In genomic region chr13:44218501-44219240, GRCh38 we compare ENCODE assay signal across 10 cellular contexts.
DNase-seq lines count a peak whose midpoint lies in the region; ATAC-seq and TF ChIP-seq lines count a peak whose summit lies in the region.
"Had no signal": no experiment of that assay in that cellular context is flagged by ENCODE, and none has a peak within 500 bp of the region (broad histone marks: within the 10 kb centered on the region; RNA-seq: fewer than 3 reads in every experiment).

No MANE protein-coding gene starts in this region.

- peaks cover 20% of the 10 kb centered on the region for H3K4me1 Mint-ChIP-seq in MCF 10A (ENCODE audit: insufficient read depth, unreplicated experiment)
- peaks cover 24% of the 10 kb centered on the region for H3K4me1 Mint-ChIP-seq in chondrocyte (ENCODE audit: low read depth)

- H3K36me3 Mint-ChIP-seq in MCF 10A (ENCODE audit: insufficient read depth, unreplicated experiment) (no peaks in the 10 kb centered on the region), chondrocyte (ENCODE audit: low read depth) (no peaks in the 10 kb centered on the region)
- H3K36me3 Mint-ChIP-seq: naive thymus-derived CD8-positive, alpha-beta T cell had no signal

- no peaks in the 10 kb centered on the region for H3K27me3 Mint-ChIP-seq in MCF 10A (ENCODE audit: insufficient read depth, unreplicated experiment)
- H3K27me3 Mint-ChIP-seq in chondrocyte (ENCODE audit: low read depth), result no peaks in the 10 kb centered on the region

- no peaks in the 10 kb centered on the region for H3K9me2 ChIP-seq in SK-N-SH

- in situ Hi-C loops in mammary epithelial cell (cut with MboI; ENCODE audit: low sequenced_read_pairs in 2 of 2), result no loop called here

- no peaks in the 10 kb centered on the region for H3K36me3 ChIP-seq in mammary epithelial cell (ENCODE audit: insufficient read depth, low read length)
- no peaks in the 10 kb centered on the region for H3K36me3 ChIP-seq in SK-N-SH (replicated peaks in 1 of 2; ENCODE audit: control insufficient read depth in 1 of 2, insufficient read depth in 2 of 2, low read length in 1 of 2)

- TF ChIP-seq CTCF in MCF 10A (IDR thresholded peaks at IDR 0.05; ENCODE audit: unreplicated experiment) (no peak), mammary epithelial cell (conservative IDR thresholded peaks at IDR 0.05 in 1 of 2, IDR thresholded peaks at IDR 0.05 in 1 of 2; ENCODE audit: extremely low read depth in 1 of 2, insufficient read depth in 1 of 2, low read depth in 1 of 2, low read length in 2 of 2) (no peak), chondrocyte (IDR thresholded peaks at IDR 0.05) (no peak), SK-N-SH (IDR thresholded peaks at IDR 0.05) (no peak), GM10248 (IDR thresholded peaks at IDR 0.05; ENCODE audit: control extremely low read depth, extremely low read depth, low read depth, missing control alignments) (no peak)

- CTCF ChIA-PET in MCF 10A (lab: Yijun Ruan, JAX) (interaction anchor here (0.6 to 1.5 kb wide), 4 partner anchors 9 to 122 kb away, joined by 3 to 4 read pairs (median 4); no protein-coding TSS in a partner anchor), mammary epithelial cell (lab: Charles Lee; ENCODE audit: low non-redundant PET) (no interaction called here), SK-N-SH (lab: Yijun Ruan, JAX) (interaction anchor here (0.6 to 1.1 kb wide), 3 partner anchors 9 to 45 kb away, joined by 3 read pairs; no protein-coding TSS in a partner anchor), GM10248 (lab: Yijun Ruan, JAX) (interaction anchor here (1.0 kb wide), 1 partner anchor 30 kb away, joined by 3 read pairs; no protein-coding TSS in a partner anchor)

- no peak overlapping the region for H3K4me3 Mint-ChIP-seq in MCF 10A (ENCODE audit: unreplicated experiment)
- H3K4me3 Mint-ChIP-seq in chondrocyte (ENCODE audit: unreplicated experiment), result no peak overlapping the region
- H3K4me3 Mint-ChIP-seq: naive thymus-derived CD8-positive, alpha-beta T cell had no signal

- no peak for TF ChIP-seq RAD21 in SK-N-SH (IDR thresholded peaks at IDR 0.05; ENCODE audit: low read length)

- H2AFZ ChIP-seq in mammary epithelial cell (ENCODE audit: low read depth, low read length), result no peak overlapping the region
- no peak overlapping the region for H2AFZ ChIP-seq in SK-N-SH (ENCODE audit: low read depth)

- no peak overlapping the region for H3K27ac Mint-ChIP-seq in MCF 10A (ENCODE audit: low read depth, unreplicated experiment)
- peak overlapping the region; percentile 93 for H3K27ac Mint-ChIP-seq in chondrocyte (ENCODE audit: unreplicated experiment)
- H3K27ac Mint-ChIP-seq: naive thymus-derived CD8-positive, alpha-beta T cell had no signal

- no peak overlapping the region for H3K4me3 ChIP-seq in mammary epithelial cell (replicated peaks in 1 of 3; ENCODE audit: insufficient read depth in 1 of 3, low read depth in 2 of 3, low read length in 3 of 3)
- H3K4me3 ChIP-seq in SK-N-SH (ENCODE audit: low read depth in 2 of 2, low read length in 1 of 2), result no peak overlapping the region

- DNase-seq in MCF 10A (ENCODE audit: unreplicated experiment) (peak; percentile 82), mammary epithelial cell (no peak), chondrocyte (ENCODE audit: low spot score) (no peak), midbrain (lab: John Stamatoyannopoulos, UW) (peak; percentile 70), SK-N-SH (no peak), GM10248 (ENCODE audit: extremely low spot score) (no peak)
- DNase-seq: GOT3; naive thymus-derived CD8-positive, alpha-beta T cell had no signal

- intact Hi-C loops in MCF 10A (cut with micrococcal nuclease), result no loop called here
- intact Hi-C loops in mammary epithelial cell (cut with micrococcal nuclease), result no loop called here

- H3K27me3 ChIP-seq in mammary epithelial cell (ENCODE audit: insufficient read depth, low read length) (no peaks in the 10 kb centered on the region), SK-N-SH (ENCODE audit: insufficient read depth) (no peaks in the 10 kb centered on the region)

- BruUV-seq in MCF 10A (replicated peaks; lab: Mats Ljungman, UMichigan), result no TSS peak
- no TSS peak for BruUV-seq in mammary epithelial cell (replicated peaks; lab: Mats Ljungman, UMichigan)

- peaks cover 3% of the 10 kb centered on the region for H3F3A ChIP-seq in SK-N-SH (replicated peaks; ENCODE audit: insufficient read depth)

- H3K79me2 ChIP-seq in mammary epithelial cell (ENCODE audit: insufficient read depth, low read length), result no peaks in the 10 kb centered on the region
- no peaks in the 10 kb centered on the region for H3K79me2 ChIP-seq in SK-N-SH (ENCODE audit: insufficient read depth)

- POLR2A ChIA-PET in MCF 10A (lab: Yijun Ruan, JAX), result interaction anchor here (0.6 to 1.4 kb wide), 4 partner anchors 9 to 216 kb away, joined by 3 to 5 read pairs (median 3); no protein-coding TSS in a partner anchor
- POLR2A ChIA-PET in SK-N-SH (lab: Yijun Ruan, JAX), result no interaction called here
- POLR2A ChIA-PET in GM10248 (lab: Yijun Ruan, JAX), result no interaction called here

- H4K20me1 ChIP-seq in mammary epithelial cell (ENCODE audit: insufficient read depth, low read length), result no peaks in the 10 kb centered on the region
- H4K20me1 ChIP-seq in SK-N-SH (ENCODE audit: insufficient read depth), result no peaks in the 10 kb centered on the region

- 89% methylated on average over 10 of the region's 10 CpGs for WGBS in mammary epithelial cell (ENCODE audit: low coverage, missing lambda C conversion rate)
- 91% methylated on average over 10 of the region's 10 CpGs for WGBS in SK-N-SH (ENCODE audit: low lambda C conversion rate)

- H3K9me3 Mint-ChIP-seq in MCF 10A (ENCODE audit: unreplicated experiment), result no peaks in the 10 kb centered on the region
- H3K9me3 Mint-ChIP-seq in chondrocyte (ENCODE audit: low read depth), result peaks cover 4% of the 10 kb centered on the region
- H3K9me3 Mint-ChIP-seq: naive thymus-derived CD8-positive, alpha-beta T cell had no signal

- no peaks in the 10 kb centered on the region for H3K4me1 ChIP-seq in mammary epithelial cell (ENCODE audit: insufficient read depth, low read length)
- H3K4me1 ChIP-seq in SK-N-SH (ENCODE audit: control insufficient read depth in 1 of 2, insufficient read depth in 2 of 2, low read depth in 1 of 2, low read length in 1 of 2), result peaks cover 0 to 3% of the 10 kb centered on the region in 2 experiments; a peak in 1 of 4 replicates

- H3K9me3 ChIP-seq in mammary epithelial cell (replicated peaks; ENCODE audit: insufficient read depth, low read length) (no peaks in the 10 kb centered on the region), SK-N-SH (no peaks in the 10 kb centered on the region)

- H3K27ac ChIP-seq in mammary epithelial cell (ENCODE audit: insufficient read depth, low read depth, low read length), result no peak overlapping the region
- H3K27ac ChIP-seq in SK-N-SH (ENCODE audit: low read depth in 2 of 2, low read length in 1 of 2), result no peak overlapping the region

- dilution Hi-C loops in mammary epithelial cell (cut with HindIII; ENCODE audit: low sequenced_read_pairs), result no loop called here

- no peak overlapping the region for H3K4me2 ChIP-seq in mammary epithelial cell (ENCODE audit: insufficient read depth, low read depth, low read length)
- no peak overlapping the region for H3K4me2 ChIP-seq in SK-N-SH

- TF ChIP-seq EP300 in SK-N-SH (IDR thresholded peaks at IDR 0.05; ENCODE audit: borderline replicate concordance in 1 of 2, low read depth in 1 of 2, low read length in 1 of 2), result no peak

- no peak for ATAC-seq in HG02938 (IDR thresholded peaks at IDR 0.05; ENCODE audit: unreplicated experiment)
- no peak for ATAC-seq in GM18873 (IDR thresholded peaks at IDR 0.05; ENCODE audit: low FRiP score, unreplicated experiment)
- ATAC-seq: naive thymus-derived CD8-positive, alpha-beta T cell had no signal

- H3K9ac ChIP-seq in mammary epithelial cell (ENCODE audit: insufficient read depth, low read length) (no peak overlapping the region), SK-N-SH (no peak overlapping the region)

TF ChIP-seq in SK-N-SH, 30 proteins besides CTCF, POLR2A, EP300 and RAD21:
- TF ChIP-seq PBX3 (IDR thresholded peaks at IDR 0.05) (no peak), CHD2 (IDR thresholded peaks at IDR 0.05; ENCODE audit: low read length, partially characterized antibody) (no peak)

Comparison
In these comparisons a context has a peak if more than half of its experiments do, and no peak if none do; other contexts are left out.
1. DNase-seq: peak in MCF 10A (single experiment) and midbrain (single experiment); none in mammary epithelial cell (single experiment), chondrocyte (single experiment), SK-N-SH (single experiment) and GM10248 (single experiment).